28 cellular contexts compared by ENCODE assay signal in the genomic region with DNA sequence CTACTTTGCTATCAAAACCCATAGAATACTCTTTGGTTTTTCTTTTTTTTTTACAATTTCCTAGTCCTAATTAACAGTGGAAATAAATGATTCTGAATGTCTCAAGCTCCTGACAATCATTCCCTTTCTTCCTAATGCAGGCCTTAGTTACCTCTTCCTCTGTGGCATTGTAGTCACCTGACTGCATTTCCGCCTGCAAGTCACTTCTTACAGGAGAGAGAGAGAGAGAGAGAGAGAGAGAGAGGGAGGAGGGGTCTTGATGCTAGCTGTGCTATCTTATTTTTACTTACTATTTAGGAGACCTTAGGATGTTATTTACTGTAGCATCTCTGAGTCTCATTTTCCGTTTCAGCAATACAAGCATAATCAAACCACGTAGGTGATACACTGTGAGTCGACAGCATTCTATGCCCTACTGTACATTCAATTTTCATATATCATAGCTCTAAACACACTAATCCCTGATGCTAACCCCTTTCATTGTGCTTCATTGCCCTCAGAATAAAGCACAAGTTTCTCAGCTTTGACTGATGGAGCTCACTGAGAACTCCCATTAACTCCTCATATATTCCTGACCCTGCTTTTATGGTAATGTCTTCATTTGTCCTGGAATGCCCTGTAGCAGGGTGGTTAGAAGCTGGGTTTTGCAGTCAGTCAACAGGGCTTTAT.
A peak's percentile ranks its signal among the peaks of the same experiment; 100 is the strongest.
DNase-seq lines count a peak whose midpoint lies in the region; ATAC-seq, FAIRE-seq and TF ChIP-seq lines count a peak whose summit lies in the region.
"Had no signal": no experiment of that assay in that cellular context is flagged by ENCODE, and none has a peak within 500 bp of the region (broad histone marks: within the 10 kb centered on the region; RNA-seq: fewer than 3 reads in every experiment).

No MANE protein-coding gene starts in this region.

- no peaks in the 10 kb centered on the region for H3K36me3 Mint-ChIP-seq in neural progenitor cell
- H3K36me3 Mint-ChIP-seq: CD8-positive, alpha-beta T cell had no signal

- BruUV-seq in A673 (replicated peaks; lab: Mats Ljungman, UMichigan): no TSS peak

- H3K36me3 ChIP-seq in H1 (ENCODE audit: control insufficient read depth in 2 of 4, insufficient read depth in 4 of 4, low read length in 3 of 4) (no peaks in the 10 kb centered on the region), mesendoderm (ENCODE audit: control insufficient read depth, insufficient read depth, low read length) (no peaks in the 10 kb centered on the region), neural progenitor cell (no peaks in the 10 kb centered on the region), A673 (ENCODE audit: insufficient read depth, low read length, poor library complexity, severe bottlenecking) (no peaks in the 10 kb centered on the region), sigmoid colon (no peaks in the 10 kb centered on the region)
- H3K36me3 ChIP-seq: BLaER1 treated with 17β-estradiol and CSF1 and Interleukin-3, amounts not matched to agents 10 nM and 100 nM had no signal

- H3K4me3 Mint-ChIP-seq in neural progenitor cell: no peak overlapping the region
- H3K4me3 Mint-ChIP-seq: B cell; CD4-positive, alpha-beta T cell; CD8-positive, alpha-beta T cell had no signal

- no peaks in the 10 kb centered on the region for H3K4me1 Mint-ChIP-seq in neural progenitor cell
- H3K4me1 Mint-ChIP-seq: B cell had no signal

- H3K18ac ChIP-seq in H1 (ENCODE audit: extremely low read depth, low read length) (no peak overlapping the region), mesendoderm (ENCODE audit: low read length) (no peak overlapping the region)

- no peak overlapping the region for H2BK120ac ChIP-seq in H1 (replicated peaks; ENCODE audit: low read depth, low read length)
- no peak overlapping the region for H2BK120ac ChIP-seq in mesendoderm (ENCODE audit: low read depth, low read length)

- WGBS in H1 (ENCODE audit: extremely low coverage in 1 of 2, insufficient coverage in 1 of 2, insufficient read length in 1 of 2, insufficient replicate concordance in 2 of 2, low coverage in 1 of 2, low lambda C conversion rate in 2 of 2, missing lambda C conversion rate in 1 of 2), 2 experiments: 87% methylated on average over 4 of the region's 4 CpGs; no CpG with 5 or more reads in 1 of the 2 experiments
- no CpG with 5 or more reads among the region's 4 CpGs for WGBS in mesendoderm (ENCODE audit: extremely low coverage, insufficient coverage, low lambda C conversion rate)
- WGBS in sigmoid colon, 2 donors: 89 to 92% methylated on average over 4 of the region's 4 CpGs

- CTCF ChIA-PET in H1 (lab: Charles Lee; ENCODE audit: partially characterized antibody) (interaction anchor here (0.9 to 1.0 kb wide), 2 partner anchors 10 to 201 kb away, joined by 3 to 4 read pairs; no protein-coding TSS in a partner anchor), A673 (lab: Charles Lee) (no interaction called here)

- H3K9me3 ChIP-seq in H1 (ENCODE audit: insufficient read depth in 2 of 2, low read depth in 1 of 2, low read length in 1 of 2) (no peaks in the 10 kb centered on the region), neural progenitor cell (ENCODE audit: low read depth) (no peaks in the 10 kb centered on the region), A673 (ENCODE audit: low read depth, low read length, poor library complexity, severe bottlenecking) (no peaks in the 10 kb centered on the region), sigmoid colon (no peaks in the 10 kb centered on the region)
- H3K9me3 ChIP-seq: BLaER1 treated with 17β-estradiol and CSF1 and Interleukin-3, amounts not matched to agents 10 nM and 100 nM had no signal

- H2BK15ac ChIP-seq in H1 (ENCODE audit: low read length) (no peak overlapping the region), mesendoderm (replicated peaks; ENCODE audit: low read depth) (no peak overlapping the region)

- no peaks in the 10 kb centered on the region for H3K9me3 Mint-ChIP-seq in neural progenitor cell

- H3K4me2 ChIP-seq in H1 (ENCODE audit: insufficient read depth in 1 of 2, low read depth in 2 of 2, low read length in 2 of 2) (no peak overlapping the region), mesendoderm (ENCODE audit: low read length) (no peak overlapping the region), neural progenitor cell (no peak overlapping the region)
- H3K4me2 ChIP-seq: BLaER1 treated with 17β-estradiol and CSF1 and Interleukin-3, amounts not matched to agents 10 nM and 100 nM had no signal

- H3K79me2 ChIP-seq in H1 (ENCODE audit: control insufficient read depth in 1 of 2, insufficient read depth in 2 of 2, low read length in 2 of 2): no peaks in the 10 kb centered on the region
- no peaks in the 10 kb centered on the region for H3K79me2 ChIP-seq in mesendoderm (ENCODE audit: control insufficient read depth, insufficient read depth, low read length)
- H3K79me2 ChIP-seq in neural progenitor cell (ENCODE audit: low read depth): no peaks in the 10 kb centered on the region

- intact Hi-C loops in A673 (cut with micrococcal nuclease; ENCODE audit: unreplicated experiment): no loop called here
- intact Hi-C loops in sigmoid colon (cut with DNase I): no loop called here

- FAIRE-seq in H1 (lab: Jason Lieb, UNC): no peak
- FAIRE-seq: A204.1, GM12878, GM12892, GM18507, GM19239 had no signal

- no peak overlapping the region for H2BK12ac ChIP-seq in H1 (ENCODE audit: low read depth, low read length)

- H2BK20ac ChIP-seq in H1 (ENCODE audit: low read length): no peak overlapping the region

- no peak for TF ChIP-seq EP300 in H1 (IDR thresholded peaks at IDR 0.05; ENCODE audit: borderline replicate concordance in 1 of 2, low read depth in 2 of 2, low read length in 2 of 2)
- TF ChIP-seq EP300 in sigmoid colon (IDR thresholded peaks at IDR 0.05): no peak

- H4K20me1 ChIP-seq in H1 (replicated peaks in 1 of 2; ENCODE audit: control insufficient read depth in 1 of 2, insufficient read depth in 2 of 2, low read length in 2 of 2) (no peaks in the 10 kb centered on the region), neural progenitor cell (ENCODE audit: low read depth) (no peaks in the 10 kb centered on the region)
- H4K20me1 ChIP-seq: BLaER1 treated with 17β-estradiol and CSF1 and Interleukin-3, amounts not matched to agents 10 nM and 100 nM had no signal

- TF ChIP-seq POLR2A in H1 (IDR thresholded peaks at IDR 0.05; ENCODE audit: control extremely low read depth in 1 of 2, low read depth in 2 of 2, low read length in 2 of 2): no peak
- TF ChIP-seq POLR2A in sigmoid colon (IDR thresholded peaks at IDR 0.05): no peak

- H3K4ac ChIP-seq in H1 (replicated peaks; ENCODE audit: insufficient read length, low read depth, low read length) (no peak overlapping the region), mesendoderm (ENCODE audit: low read depth, low read length) (no peak overlapping the region)

- no peaks in the 10 kb centered on the region for H3K27me3 Mint-ChIP-seq in neural progenitor cell (ENCODE audit: insufficient read depth, low read depth)
- H3K27me3 Mint-ChIP-seq: B cell; CD4-positive, alpha-beta T cell had no signal

- TF ChIP-seq CTCF in H1 (IDR thresholded peaks at IDR 0.05; ENCODE audit: control extremely low read depth in 1 of 3, insufficient read depth in 1 of 3, low read depth in 1 of 3, low read length in 3 of 3): no peak
- no peak for TF ChIP-seq CTCF in neural progenitor cell (IDR thresholded peaks at IDR 0.05)
- no peak for TF ChIP-seq CTCF in omental fat pad (IDR thresholded peaks at IDR 0.05)
- TF ChIP-seq CTCF in A673 (conservative IDR thresholded peaks at IDR 0.05; ENCODE audit: low read depth, low read length): no peak
- TF ChIP-seq CTCF in sigmoid colon (IDR thresholded peaks at IDR 0.05): no peak

- no peak overlapping the region for H3K4me3 ChIP-seq in Jurkat, Clone E6-1 (ENCODE audit: low read length)
- H3K4me3 ChIP-seq in H1 (ENCODE audit: extremely low read depth in 1 of 4, insufficient read depth in 2 of 4, low read depth in 3 of 4, low read length in 4 of 4) (no peak overlapping the region), mesendoderm (ENCODE audit: low read length) (no peak overlapping the region), neural progenitor cell (no peak overlapping the region), A673 (ENCODE audit: low read depth, low read length, poor library complexity, severe bottlenecking) (no peak overlapping the region), sigmoid colon (no peak overlapping the region)
- H3K4me3 ChIP-seq: BLaER1 treated with 17β-estradiol and CSF1 and Interleukin-3, amounts not matched to agents 10 nM and 100 nM; GM12878 had no signal

- no peak overlapping the region for H3K14ac ChIP-seq in H1 (ENCODE audit: insufficient read length)

- H3K4me1 ChIP-seq in H1 (replicated peaks in 1 of 4; ENCODE audit: control insufficient read depth in 3 of 4, insufficient read depth in 4 of 4, low read length in 3 of 4): no peaks in the 10 kb centered on the region
- no peaks in the 10 kb centered on the region for H3K4me1 ChIP-seq in mesendoderm (ENCODE audit: control insufficient read depth, low read depth, low read length)
- H3K4me1 ChIP-seq in neural progenitor cell: peaks cover 4% of the 10 kb centered on the region
- no peaks in the 10 kb centered on the region for H3K4me1 ChIP-seq in A673 (ENCODE audit: insufficient read depth, low read length, poor library complexity, severe bottlenecking)
- H3K4me1 ChIP-seq in sigmoid colon: no peaks in the 10 kb centered on the region
- H3K4me1 ChIP-seq: BLaER1 treated with 17β-estradiol and CSF1 and Interleukin-3, amounts not matched to agents 10 nM and 100 nM had no signal

- H3K27ac Mint-ChIP-seq in neural progenitor cell: no peak overlapping the region
- H3K27ac Mint-ChIP-seq: B cell; CD4-positive, alpha-beta T cell; CD8-positive, alpha-beta T cell had no signal

- H3K27ac ChIP-seq in H1 (ENCODE audit: low read depth, low read length) (no peak overlapping the region), mesendoderm (ENCODE audit: low read depth, low read length) (no peak overlapping the region), neural progenitor cell (no peak overlapping the region), A673 (ENCODE audit: low read depth, low read length, poor library complexity, severe bottlenecking) (no peak overlapping the region), sigmoid colon (no peak overlapping the region)
- H3K27ac ChIP-seq: BLaER1 treated with 17β-estradiol and CSF1 and Interleukin-3, amounts not matched to agents 10 nM and 100 nM; C4-2B had no signal

- TF ChIP-seq RAD21 in H1 (IDR thresholded peaks at IDR 0.05 in 1 of 2, conservative IDR thresholded peaks at IDR 0.05 in 1 of 2; ENCODE audit: low read depth in 2 of 2, low read length in 2 of 2): no peak

- POLR2A ChIA-PET in H1 (lab: Charles Lee; ENCODE audit: partially characterized antibody) (no interaction called here), A673 (lab: Charles Lee; ENCODE audit: low non-redundant PET) (no interaction called here)

- H3K79me1 ChIP-seq in H1 (ENCODE audit: low read depth, low read length): no peaks in the 10 kb centered on the region
- no peaks in the 10 kb centered on the region for H3K79me1 ChIP-seq in mesendoderm (ENCODE audit: low read length)

- no peak overlapping the region for H2AFZ ChIP-seq in H1 (ENCODE audit: low read length)
- peak overlapping the region; percentile 74 for H2AFZ ChIP-seq in neural progenitor cell (replicated peaks)

- ATAC-seq in omental fat pad (ENCODE audit: low FRiP score) (no peak), GM19023 (IDR thresholded peaks at IDR 0.05; ENCODE audit: unreplicated experiment) (no peak)
- ATAC-seq: CD8-positive, alpha-beta T cell; GM12878 had no signal

- H4K8ac ChIP-seq in H1 (ENCODE audit: extremely low read depth, insufficient read depth, low read length) (no peak overlapping the region), mesendoderm (ENCODE audit: low read depth, low read length) (no peak overlapping the region)

- no peaks in the 10 kb centered on the region for H3K27me3 ChIP-seq in H1 (replicated peaks in 1 of 4; ENCODE audit: control insufficient read depth in 3 of 4, extremely low read depth in 1 of 4, insufficient read depth in 3 of 4, low read length in 3 of 4)
- H3K27me3 ChIP-seq in mesendoderm (ENCODE audit: insufficient read depth, low read length, poor library complexity): no peaks in the 10 kb centered on the region
- no peaks in the 10 kb centered on the region for H3K27me3 ChIP-seq in neural progenitor cell
- no peaks in the 10 kb centered on the region for H3K27me3 ChIP-seq in A673 (replicated peaks; ENCODE audit: insufficient read depth, low read depth, low read length, poor library complexity)
- no peaks in the 10 kb centered on the region for H3K27me3 ChIP-seq in sigmoid colon
- H3K27me3 ChIP-seq: BLaER1 treated with 17β-estradiol and CSF1 and Interleukin-3, amounts not matched to agents 10 nM and 100 nM had no signal

- H2AK5ac ChIP-seq in H1 (ENCODE audit: low read depth, low read length) (no peak overlapping the region), mesendoderm (ENCODE audit: low read length) (no peak overlapping the region)

- H3K9ac ChIP-seq in H1 (replicated peaks in 1 of 4; ENCODE audit: extremely low read depth in 1 of 4, low read depth in 3 of 4, low read length in 3 of 4): no peak overlapping the region
- no peak overlapping the region for H3K9ac ChIP-seq in mesendoderm (ENCODE audit: low read length)
- H3K9ac ChIP-seq in neural progenitor cell: no peak overlapping the region
- H3K9ac ChIP-seq: BLaER1 treated with 17β-estradiol and CSF1 and Interleukin-3, amounts not matched to agents 10 nM and 100 nM had no signal

- H3K23me2 ChIP-seq in H1 (ENCODE audit: low read depth, low read length): no peaks in the 10 kb centered on the region

- no peak overlapping the region for H2BK5ac ChIP-seq in H1 (ENCODE audit: low read depth, low read length)
- H2BK5ac ChIP-seq in mesendoderm (ENCODE audit: low read length): no peak overlapping the region

- H3K56ac ChIP-seq in H1 (replicated peaks; ENCODE audit: insufficient read length, low read depth, low read length) (no peak overlapping the region), mesendoderm (ENCODE audit: low read length) (no peak overlapping the region)

- H3F3A ChIP-seq in neural progenitor cell (ENCODE audit: low read depth): no peaks in the 10 kb centered on the region

- H4K5ac ChIP-seq in H1 (ENCODE audit: insufficient read length, low read depth, low read length): no peak overlapping the region
- no peak overlapping the region for H4K5ac ChIP-seq in mesendoderm (ENCODE audit: low read length)

- no peak overlapping the region for H3K23ac ChIP-seq in H1 (ENCODE audit: insufficient read length)
- no peak overlapping the region for H3K23ac ChIP-seq in mesendoderm (ENCODE audit: low read length)

- peak; percentile 30 for DNase-seq in Jurkat, Clone E6-1 (ENCODE audit: low read depth, low spot score)
- DNase-seq in H1 (ENCODE audit: low read depth in 1 of 2, low spot score in 2 of 2): no peak
- DNase-seq in mesendoderm: peak; percentile 45
- no peak for DNase-seq in neural progenitor cell (ENCODE audit: low spot score)
- DNase-seq in omental fat pad (ENCODE audit: low spot score): no peak
- no peak for DNase-seq in A673 (ENCODE audit: low spot score)
- DNase-seq in sigmoid colon: no peak
- DNase-seq: 8988T; AML-193; CD4-positive, alpha-beta T cell; CD8-positive, alpha-beta T cell; COR-L47; DMS 273 treated with DMSO at 0.1 percent for 48 hours; DMS153; DMS53; DMS79; DND-41; EL; GDM1 had no signal

- H4K91ac ChIP-seq in H1 (replicated peaks; ENCODE audit: insufficient read length, low read length): no peak overlapping the region

Comparison
In these comparisons a context has a peak if more than half of its experiments do, and no peak if none do; other contexts are left out.
1. DNase-seq: peak in Jurkat, Clone E6-1 (single experiment) and mesendoderm (single experiment); none in H1 (0 of 2), neural progenitor cell (single experiment), omental fat pad (single experiment), A673 (single experiment) and sigmoid colon (single experiment).